In the genomic region with DNA sequence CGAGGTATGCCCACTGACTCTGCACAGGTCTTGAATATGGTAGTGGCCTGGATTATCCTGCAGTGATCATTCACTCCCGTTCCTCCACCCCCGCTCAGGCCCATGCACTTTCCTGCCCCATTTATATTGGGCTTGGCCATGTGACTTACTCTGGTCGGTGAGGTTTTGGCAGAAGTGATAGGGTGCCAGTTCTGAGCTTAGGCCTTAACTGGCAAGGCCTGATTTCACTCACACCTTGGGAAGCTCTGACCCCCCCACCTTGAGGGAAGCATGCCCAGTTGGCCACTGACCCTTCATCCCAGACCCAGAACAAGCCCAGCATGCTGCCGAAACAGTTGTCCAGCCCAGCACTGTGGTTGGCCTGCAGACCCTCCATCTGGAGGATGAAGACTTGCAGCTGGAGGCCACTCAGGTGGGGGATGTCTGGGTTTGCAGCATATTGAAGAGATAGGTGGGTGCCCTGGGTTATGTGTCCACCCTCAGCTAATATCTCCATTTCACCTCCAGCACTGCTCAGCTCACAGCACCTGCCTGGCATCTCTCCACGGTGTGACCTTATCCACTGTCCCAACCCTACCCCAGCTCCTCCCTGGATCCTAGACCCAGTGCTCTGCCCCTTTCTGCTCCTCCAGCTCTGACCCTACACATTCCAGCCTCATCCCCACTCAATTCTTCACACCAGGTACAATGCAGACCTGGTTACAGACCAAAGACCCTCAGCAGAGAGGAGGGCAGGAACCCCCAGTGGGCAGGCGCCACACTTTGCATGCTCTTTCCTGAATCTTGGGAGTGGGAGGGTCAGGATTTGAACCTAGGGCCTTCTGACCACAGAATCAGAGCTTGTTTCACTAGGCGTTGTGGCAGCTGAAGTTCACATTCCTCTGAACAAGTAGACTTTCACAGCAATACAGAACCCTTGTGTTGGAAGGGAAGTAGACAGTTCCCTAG, we compare ENCODE assay signal across 9 cellular contexts.
DNase-seq lines count a peak whose midpoint lies in the region; ATAC-seq and TF ChIP-seq lines count a peak whose summit lies in the region.
"Had no signal": no experiment of that assay in that cellular context is flagged by ENCODE, and none has a peak within 500 bp of the region (broad histone marks: within the 10 kb centered on the region; RNA-seq: fewer than 3 reads in every experiment).

No MANE protein-coding gene starts in this region.

- DNase-seq in Kasumi-1 (lab: John Stamatoyannopoulos, UW) (peak; percentile 26 to 57), osteoblast (ENCODE audit: insufficient read length, low spot score, missing footprints) (peak; percentile 67), GDM1 (lab: John Stamatoyannopoulos, UW) (no peak), nephron progenitor cell (no peak), SHP77 (lab: John Stamatoyannopoulos, UW) (no peak)
- DNase-seq in activated T-helper 1 cell treated with anti-CD3 and anti-CD28 coated beads, Interleukin-2, amount 50 U/mL, for 16 hours (ENCODE audit: low read depth in 1 of 2, low spot score in 1 of 2): peak; percentile 15 to 20
- DNase-seq: NCI-H226 had no signal

- H3K4me3 ChIP-seq in osteoblast (ENCODE audit: insufficient read depth, low read length): no peak overlapping the region

- H3K27ac ChIP-seq in osteoblast (ENCODE audit: low read depth, low read length): no peak overlapping the region

- no peak overlapping the region for H3K4me3 Mint-ChIP-seq in nephron progenitor cell

- ATAC-seq in GM18502 (IDR thresholded peaks at IDR 0.05; ENCODE audit: poor library complexity, unreplicated experiment) (peak; percentile 56), HG03039 (IDR thresholded peaks at IDR 0.05; ENCODE audit: unreplicated experiment) (no peak)

- no peak overlapping the region for H3K4me2 ChIP-seq in osteoblast (ENCODE audit: insufficient read depth, low read length)

- no peak overlapping the region for H2AFZ ChIP-seq in osteoblast (ENCODE audit: low read length)

- no peaks in the 10 kb centered on the region for H3K36me3 ChIP-seq in osteoblast (ENCODE audit: insufficient read depth, low read length)

- no peaks in the 10 kb centered on the region for H4K20me1 ChIP-seq in osteoblast (ENCODE audit: insufficient read depth, low read length)

- TF ChIP-seq CTCF in osteoblast (IDR thresholded peaks at IDR 0.05; ENCODE audit: extremely low read depth, low read depth, low read length): no peak
- TF ChIP-seq CTCF in nephron progenitor cell (IDR thresholded peaks at IDR 0.05): no peak

- H3K4me1 Mint-ChIP-seq in nephron progenitor cell: peaks cover 19% of the 10 kb centered on the region

- H3K79me2 ChIP-seq in osteoblast (ENCODE audit: insufficient read depth, low read length): no peaks in the 10 kb centered on the region

- peaks cover 6% of the 10 kb centered on the region for H3K27me3 ChIP-seq in osteoblast (ENCODE audit: insufficient read depth, low read length)

- no peaks in the 10 kb centered on the region for H3K4me1 ChIP-seq in osteoblast (ENCODE audit: insufficient read depth, low read length)

- peaks cover 5% of the 10 kb centered on the region for H3K36me3 Mint-ChIP-seq in nephron progenitor cell (ENCODE audit: low read depth)

- no peaks in the 10 kb centered on the region for H3K9me3 ChIP-seq in osteoblast (ENCODE audit: low read depth, low read length)

- peaks cover 56% of the 10 kb centered on the region for H3K9me3 Mint-ChIP-seq in nephron progenitor cell

- peaks cover 6% of the 10 kb centered on the region for H3K27me3 Mint-ChIP-seq in nephron progenitor cell (ENCODE audit: low read depth, poor library complexity)

- H3K27ac Mint-ChIP-seq in nephron progenitor cell: no peak overlapping the region

Comparison
In these comparisons a context has a peak if more than half of its experiments do, and no peak if none do; other contexts are left out.
1. DNase-seq: peak in Kasumi-1 (2 of 2), activated T-helper 1 cell treated with anti-CD3 and anti-CD28 coated beads, Interleukin-2, amount 50 U/mL, for 16 hours (2 of 2) and osteoblast (single experiment); none in GDM1 (single experiment), nephron progenitor cell (single experiment) and SHP77 (0 of 2).